12 cellular contexts compared by ENCODE assay signal in the genomic region with DNA sequence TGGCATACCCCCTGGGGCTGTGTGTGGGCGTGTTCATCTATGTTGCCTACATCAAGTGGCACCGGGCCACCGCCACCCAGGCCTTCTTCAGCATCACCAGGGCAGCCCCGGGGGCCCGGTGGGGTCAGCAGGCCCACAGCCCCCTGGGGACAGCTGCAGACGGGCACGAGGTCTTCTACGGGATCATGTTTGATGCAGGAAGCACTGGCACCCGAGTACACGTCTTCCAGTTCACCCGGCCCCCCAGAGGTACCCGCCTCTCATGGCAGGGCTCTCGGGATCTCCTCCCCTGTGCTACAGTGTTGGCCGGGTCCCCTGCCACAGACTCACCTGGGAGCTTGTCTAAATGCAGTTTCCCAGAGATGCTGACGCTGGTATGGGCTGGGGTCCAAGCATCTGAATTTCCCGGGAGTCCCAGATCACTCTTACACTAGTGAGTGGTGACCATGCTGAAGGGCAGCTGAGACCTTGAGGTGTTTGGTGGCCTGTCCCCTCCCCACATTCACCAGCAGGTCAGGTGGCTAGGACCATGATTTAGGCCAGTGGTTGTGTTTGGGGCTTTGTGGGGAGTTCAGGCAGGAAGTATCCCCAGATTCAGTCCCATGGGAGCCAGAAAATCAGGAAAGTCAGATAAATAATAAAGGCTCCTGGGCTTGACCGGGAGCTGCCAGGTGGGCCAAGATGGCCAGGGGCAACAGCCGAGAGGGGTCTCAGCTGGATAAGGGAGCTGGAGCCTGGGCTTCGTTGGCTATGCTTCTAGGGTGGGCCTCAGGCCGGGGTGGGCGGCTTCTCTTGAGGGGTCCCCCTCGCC.
"Had no signal": no experiment of that assay in that cellular context is flagged by ENCODE, and none has a peak within 500 bp of the region (broad histone marks: within the 10 kb centered on the region; RNA-seq: fewer than 3 reads in every experiment).

No MANE protein-coding gene starts in this region.

- ATAC-seq: activated T-helper 17 cell treated with anti-CD3 and anti-CD28 coated beads, Interleukin-2, amount 50 U/mL, for 72 hours; gastrocnemius medialis; mucosa of descending colon; naive thymus-derived CD4-positive, alpha-beta T cell had no signal

- H3K9me3 Mint-ChIP-seq: activated CD4-positive, alpha-beta T cell treated with anti-CD3 and anti-CD28 coated beads, Interleukin-2, amount 10 ng/mL, durations not matched to agents 7 days and 5 days; activated T-helper 17 cell treated with anti-CD3 and anti-CD28 coated beads, Interleukin-2, amount 50 U/mL, for 72 hours; endodermal cell; naive thymus-derived CD4-positive, alpha-beta T cell had no signal

- H3K27me3 ChIP-seq: breast epithelium, gastrocnemius medialis, right lobe of liver had no signal

- H3K4me1 Mint-ChIP-seq: endodermal cell had no signal

- H3K27me3 Mint-ChIP-seq: activated CD4-positive, alpha-beta T cell treated with anti-CD3 and anti-CD28 coated beads, Interleukin-2, amount 10 ng/mL, durations not matched to agents 7 days and 5 days; activated T-helper 17 cell treated with anti-CD3 and anti-CD28 coated beads, Interleukin-2, amount 50 U/mL, for 72 hours; naive thymus-derived CD4-positive, alpha-beta T cell had no signal

- H3K4me3 ChIP-seq: breast epithelium, gastrocnemius medialis, mucosa of descending colon, prostate gland, right lobe of liver, thoracic aorta had no signal

- H3K27ac Mint-ChIP-seq: activated CD4-positive, alpha-beta T cell treated with anti-CD3 and anti-CD28 coated beads, Interleukin-2, amount 10 ng/mL, durations not matched to agents 7 days and 5 days; activated T-helper 17 cell treated with anti-CD3 and anti-CD28 coated beads, Interleukin-2, amount 50 U/mL, for 72 hours; endodermal cell; naive thymus-derived CD4-positive, alpha-beta T cell had no signal

- H3K4me3 Mint-ChIP-seq: activated CD4-positive, alpha-beta T cell treated with anti-CD3 and anti-CD28 coated beads, Interleukin-2, amount 10 ng/mL, durations not matched to agents 7 days and 5 days; activated T-helper 17 cell treated with anti-CD3 and anti-CD28 coated beads, Interleukin-2, amount 50 U/mL, for 72 hours; endodermal cell; naive thymus-derived CD4-positive, alpha-beta T cell had no signal

- H3K27ac ChIP-seq: breast epithelium, gastrocnemius medialis, prostate gland, right lobe of liver, thoracic aorta had no signal

- H3K36me3 ChIP-seq: breast epithelium had no signal

- DNase-seq: activated CD4-positive, alpha-beta T cell treated with anti-CD3 and anti-CD28 coated beads, Interleukin-2, amount 10 ng/mL, durations not matched to agents 7 days and 5 days; activated naive CD4-positive, alpha-beta T cell treated with Interleukin-2 at 50 U/mL for 16 hours; endodermal cell; gastrocnemius medialis; mammary epithelial cell; mucosa of descending colon; naive thymus-derived CD4-positive, alpha-beta T cell had no signal

- H3K9me3 ChIP-seq: breast epithelium, gastrocnemius medialis, mucosa of descending colon, prostate gland, right lobe of liver, thoracic aorta had no signal
